Comparison of ENCODE assay signal across 8 cellular contexts in genomic region chr1:184051485-184052193, GRCh38. TPM values are rescaled to one million over a fixed set of nuclear protein-coding genes. Genes with fewer than 3 reads are reported as not detected.
DNase-seq lines count a peak whose midpoint lies in the region; ATAC-seq and TF ChIP-seq lines count a peak whose summit lies in the region.

Gene TSEN15, plus strand, starts transcription at chr1:184051730. Its CDS starts 26 bp downstream, at chr1:184051756.

- H3K9me3 ChIP-seq in SU-DHL-6 (ENCODE audit: insufficient read depth, low read length), result no peaks in the 10 kb centered on the region

- no peaks in the 10 kb centered on the region for H3K27me3 ChIP-seq in SU-DHL-6 (ENCODE audit: low read length)

- intact Hi-C loops in cardiac septum (cut with DNase I), result no loop called here

- ATAC-seq in activated naive CD8-positive, alpha-beta T cell treated with anti-CD3 and anti-CD28 coated beads, Interleukin-2, amount 10 ng/mL, durations not matched to agents 7 days and 5 days (ENCODE audit: low read depth), result peak; percentile 98

- peak within 1 kb of the TSS; percentile 84 for H3K4me2 ChIP-seq in SU-DHL-6 (ENCODE audit: low read depth, low read length, poor library complexity, severe bottlenecking)

- TF ChIP-seq POLR2A in NB4 (IDR thresholded peaks at IDR 0.05; ENCODE audit: extremely low read depth, insufficient read length), result peak; percentile 82

- DNase-seq in HFFc6 (peak; percentile 74), NB4 (ENCODE audit: low read depth) (peak; percentile 87), cardiac septum (ENCODE audit: low spot score) (peak; percentile 92), progenitor cell of endocrine pancreas (ENCODE audit: low spot score, unreplicated experiment) (peak; percentile 55)
- DNase-seq in activated naive CD8-positive, alpha-beta T cell treated with anti-CD3 and anti-CD28 coated beads, Interleukin-2, amount 10 ng/mL, durations not matched to agents 7 days and 5 days, result peak; percentile 86

- peak within 1 kb of the TSS; percentile 97 for H3K4me3 ChIP-seq in GM08714 (ENCODE audit: low read length)
- peak within 1 kb of the TSS; percentile 91 for H3K4me3 ChIP-seq in NB4 (ENCODE audit: low read depth, low read length)
- H3K4me3 ChIP-seq in SU-DHL-6 (ENCODE audit: insufficient read depth, low read length, poor library complexity, severe bottlenecking), result peak within 1 kb of the TSS; percentile 75
- peak within 1 kb of the TSS; percentile 85 for H3K4me3 ChIP-seq in urinary bladder (ENCODE audit: low read depth, low read length)

- no peaks in the 10 kb centered on the region for H3K4me1 ChIP-seq in urinary bladder (ENCODE audit: insufficient read depth)

- H3K4me3 Mint-ChIP-seq in HFFc6 (peak within 1 kb of the TSS; percentile 97), progenitor cell of endocrine pancreas (ENCODE audit: low read depth) (peak within 1 kb of the TSS; percentile 93)
- peak within 1 kb of the TSS; percentile 98 for H3K4me3 Mint-ChIP-seq in activated naive CD8-positive, alpha-beta T cell treated with anti-CD3 and anti-CD28 coated beads, Interleukin-2, amount 10 ng/mL, durations not matched to agents 7 days and 5 days

- H3K4me1 Mint-ChIP-seq in HFFc6 (ENCODE audit: low read depth) (peaks cover 55% of the 10 kb centered on the region), progenitor cell of endocrine pancreas (ENCODE audit: low read depth) (peaks cover 12% of the 10 kb centered on the region)
- peaks cover 28% of the 10 kb centered on the region for H3K4me1 Mint-ChIP-seq in activated naive CD8-positive, alpha-beta T cell treated with anti-CD3 and anti-CD28 coated beads, Interleukin-2, amount 10 ng/mL, durations not matched to agents 7 days and 5 days

- no peaks in the 10 kb centered on the region for H3K27me3 Mint-ChIP-seq in HFFc6 (ENCODE audit: insufficient read depth)
- H3K27me3 Mint-ChIP-seq in activated naive CD8-positive, alpha-beta T cell treated with anti-CD3 and anti-CD28 coated beads, Interleukin-2, amount 10 ng/mL, durations not matched to agents 7 days and 5 days, result peaks cover 14% of the 10 kb centered on the region
- peaks cover 8% of the 10 kb centered on the region for H3K27me3 Mint-ChIP-seq in progenitor cell of endocrine pancreas

- H3F3A ChIP-seq in SU-DHL-6 (ENCODE audit: insufficient read depth), result no peaks in the 10 kb centered on the region

- H3K36me3 ChIP-seq in SU-DHL-6 (ENCODE audit: low read length) (peaks cover 4% of the 10 kb centered on the region; the same call in 1 of the 2 replicates), urinary bladder (ENCODE audit: insufficient read depth) (no peaks in the 10 kb centered on the region)

- H3K79me2 ChIP-seq in SU-DHL-6 (ENCODE audit: insufficient read depth, low read length), result peaks cover 9% of the 10 kb centered on the region; the same call in 1 of the 2 replicates

- peak within 1 kb of the TSS; percentile 91 for H2AFZ ChIP-seq in SU-DHL-6 (ENCODE audit: low read depth, low read length, severe bottlenecking)

- H3K27ac Mint-ChIP-seq in HFFc6 (peak within 1 kb of the TSS; percentile 96), progenitor cell of endocrine pancreas (peak within 1 kb of the TSS; percentile 100)
- peak within 1 kb of the TSS; percentile 99 for H3K27ac Mint-ChIP-seq in activated naive CD8-positive, alpha-beta T cell treated with anti-CD3 and anti-CD28 coated beads, Interleukin-2, amount 10 ng/mL, durations not matched to agents 7 days and 5 days

- H4K20me1 ChIP-seq in SU-DHL-6 (ENCODE audit: low read depth, low read length), result no peaks in the 10 kb centered on the region

- no peak for TF ChIP-seq CTCF in HFFc6 (IDR thresholded peaks at IDR 0.05)
- no peak for TF ChIP-seq CTCF in NB4 (IDR thresholded peaks at IDR 0.05; ENCODE audit: low read depth, low read length)
- TF ChIP-seq CTCF in SU-DHL-6 (IDR thresholded peaks at IDR 0.05; ENCODE audit: insufficient read depth, low read length, poor library complexity, severe bottlenecking), result no peak
- no peak for TF ChIP-seq CTCF in progenitor cell of endocrine pancreas (IDR thresholded peaks at IDR 0.05; ENCODE audit: unreplicated experiment)

- H3K9me3 Mint-ChIP-seq in HFFc6, result no peaks in the 10 kb centered on the region
- peaks cover 2% of the 10 kb centered on the region for H3K9me3 Mint-ChIP-seq in activated naive CD8-positive, alpha-beta T cell treated with anti-CD3 and anti-CD28 coated beads, Interleukin-2, amount 10 ng/mL, durations not matched to agents 7 days and 5 days
- H3K9me3 Mint-ChIP-seq in progenitor cell of endocrine pancreas (ENCODE audit: low read depth), result no peaks in the 10 kb centered on the region

- no peaks in the 10 kb centered on the region for H3K9me2 ChIP-seq in SU-DHL-6 (replicated peaks; ENCODE audit: insufficient read depth, low read length)

- POLR2A ChIA-PET in activated naive CD8-positive, alpha-beta T cell treated with anti-CD3 and anti-CD28 coated beads, Interleukin-2, amount 10 ng/mL, durations not matched to agents 7 days and 5 days (lab: Charles Lee), result interaction anchor here (0.8 to 1.6 kb wide), 8 partner anchors 12 to 920 kb away, joined by 3 to 4 read pairs (median 3); partner anchors contain the start of genes ARPC5 and EDEM3

- peak within 1 kb of the TSS; percentile 84 for H3K9ac ChIP-seq in SU-DHL-6 (ENCODE audit: low read length)

- H3K27ac ChIP-seq in SU-DHL-6 (ENCODE audit: low read depth, low read length), result peak within 1 kb of the TSS; percentile 79
- peak within 1 kb of the TSS; percentile 70 for H3K27ac ChIP-seq in urinary bladder (ENCODE audit: low read depth)

- peaks cover 21% of the 10 kb centered on the region; the same call in 1 of the 2 replicates for H3K36me3 Mint-ChIP-seq in HFFc6 (ENCODE audit: low read depth)
- peaks cover 17% of the 10 kb centered on the region for H3K36me3 Mint-ChIP-seq in activated naive CD8-positive, alpha-beta T cell treated with anti-CD3 and anti-CD28 coated beads, Interleukin-2, amount 10 ng/mL, durations not matched to agents 7 days and 5 days
- peaks cover 7% of the 10 kb centered on the region for H3K36me3 Mint-ChIP-seq in progenitor cell of endocrine pancreas (ENCODE audit: insufficient read depth)

- WGBS in urinary bladder, result under 1% methylated on average over 54 of the region's 54 CpGs

RNA-seq across cellular contexts. Expression of gene TSEN15, which starts in this region (rescaled TPM):
- total RNA-seq in HFFc6 (2021; fragmentation: NEBNext Ultra II Directional; extraction: Animal tissue kit (Norgen Biotek cat#: 25700)), result 10 to 100 TPM; 32.7 to 47.0 (median 40.4) TPM
- total RNA-seq in activated naive CD8-positive, alpha-beta T cell treated with anti-CD3 and anti-CD28 coated beads, Interleukin-2, amount 10 ng/mL, durations not matched to agents 7 days and 5 days, result 10 to 100 TPM; 36.5 to 40.0 TPM
- total RNA-seq in cardiac septum (25.6 TPM), progenitor cell of endocrine pancreas (22.4 and 23.7 TPM in 2 replicates), urinary bladder (52.2 TPM)
- 22.7 TPM for polyA plus RNA-seq in urinary bladder

Comparison
In these comparisons a context has a peak if more than half of its experiments do, and no peak if none do; other contexts are left out.
1. Peak in every context shown above with its lines: DNase-seq, ATAC-seq, H3K4me3 ChIP-seq and H3K27ac ChIP-seq.